In the genomic region with DNA sequence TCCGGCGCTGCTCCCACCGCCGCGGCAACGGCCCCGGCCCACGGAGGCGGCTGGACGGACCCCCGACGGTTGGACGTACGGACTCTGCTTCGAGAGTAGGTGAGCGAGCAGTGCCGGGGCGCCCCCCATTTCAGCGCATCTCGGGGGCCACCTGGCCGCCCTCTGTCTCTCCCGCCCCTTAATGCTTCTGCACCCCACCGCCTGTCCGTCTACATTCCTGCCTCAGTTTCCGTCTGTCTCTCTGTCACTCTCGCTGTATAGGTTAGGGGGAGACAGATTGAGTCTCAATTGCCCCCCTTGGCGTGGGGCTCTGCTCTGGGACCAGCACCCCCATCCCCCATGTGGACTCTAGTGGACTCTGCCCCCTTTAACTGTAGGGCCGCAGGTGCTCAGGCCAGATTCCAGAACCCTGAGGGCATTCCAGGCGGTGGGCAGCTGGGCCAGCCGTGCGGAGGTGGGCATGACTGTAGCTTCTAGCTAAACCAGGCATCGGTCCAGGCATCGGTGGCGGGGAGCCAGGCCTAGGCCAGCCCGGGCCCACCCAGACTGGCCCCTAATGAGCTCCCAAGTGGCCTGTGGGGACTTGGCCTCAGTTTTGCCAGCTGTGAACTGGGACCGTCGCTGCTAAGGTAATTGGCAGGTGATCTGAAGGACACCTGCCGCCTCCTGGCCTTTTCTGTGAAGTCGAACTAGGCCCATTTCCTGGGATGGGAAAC, we compare ENCODE assay signal across 8 cellular contexts. TPM values are rescaled to one million over a fixed set of nuclear protein-coding genes. Genes with fewer than 3 reads are reported as not detected.
A peak's percentile ranks its signal among the peaks of the same experiment; 100 is the strongest.
DNase-seq lines count a peak whose midpoint lies in the region; ATAC-seq, FAIRE-seq and TF ChIP-seq lines count a peak whose summit lies in the region.

No MANE protein-coding gene starts in this region.

- intact Hi-C loops in pancreas (cut with DNase I), result no loop called here

- no peak for DNase-seq in GM12864 (ENCODE audit: low read depth)
- DNase-seq in SK-N-MC (ENCODE audit: low read depth, low spot score), result no peak
- DNase-seq in fibroblast of lung (ENCODE audit: low read depth in 2 of 2), result no peak
- DNase-seq in pancreas, result peak in 4 of 6 donors; percentile 53 to 84 (median 65)
- DNase-seq in stimulated activated CD4-positive, alpha-beta T cell treated with anti-CD3 and anti-CD28 coated beads, Interleukin-4, amount 100 ng/mL, for 24 hours, result no peak
- no peak for DNase-seq in DMS153 (lab: John Stamatoyannopoulos, UW)

- no peak for FAIRE-seq in pancreas (lab: Jason Lieb, UNC)

- H3K27ac ChIP-seq in SK-N-MC, result no peak overlapping the region
- H3K27ac ChIP-seq in fibroblast of lung (ENCODE audit: insufficient read depth, low read length), result peak overlapping the region; percentile 47
- H3K27ac ChIP-seq in pancreas, result no peak overlapping the region

- H3K36me3 ChIP-seq in SK-N-MC (ENCODE audit: insufficient read depth, low read length) (no peaks in the 10 kb centered on the region), fibroblast of lung (ENCODE audit: control insufficient read depth, insufficient read depth, low read length) (no peaks in the 10 kb centered on the region), pancreas (no peaks in the 10 kb centered on the region)

- H4K20me1 ChIP-seq in fibroblast of lung (ENCODE audit: control insufficient read depth, extremely low read depth, insufficient read depth, low read length), result no peaks in the 10 kb centered on the region

- ATAC-seq in HG02678 (IDR thresholded peaks at IDR 0.05; ENCODE audit: unreplicated experiment) (peak; percentile 6), pancreas (no peak), HG02571 (IDR thresholded peaks at IDR 0.05; ENCODE audit: unreplicated experiment) (no peak)

- H3K4me3 ChIP-seq in GM12864 (ENCODE audit: low read depth, low read length) (peak overlapping the region; percentile 96), SK-N-MC (peak overlapping the region; percentile 98), fibroblast of lung (replicated peaks in 1 of 4; ENCODE audit: control extremely low read depth in 1 of 4, insufficient read depth in 1 of 4, low read depth in 3 of 4, low read length in 4 of 4) (peak overlapping the region; percentile 80 to 90 (median 82)), pancreas (peak overlapping the region; percentile 36 to 72 (median 56))

- WGBS in pancreas, 2 donors, result 9 to 13% methylated on average over 30 to 39 of the region's 39 CpGs

- TF ChIP-seq CTCF in GM12864 (IDR thresholded peaks at IDR 0.05; ENCODE audit: low read depth, low read length, missing control alignments) (no peak), fibroblast of lung (conservative IDR thresholded peaks at IDR 0.05 in 1 of 2, IDR thresholded peaks at IDR 0.05 in 1 of 2; ENCODE audit: low read depth in 1 of 2, low read length in 2 of 2) (no peak), pancreas (IDR thresholded peaks at IDR 0.05) (no peak)

- H3K79me2 ChIP-seq in fibroblast of lung (ENCODE audit: control insufficient read depth, insufficient read depth, low read length), result peaks cover 3% of the 10 kb centered on the region

- H3K9me3 ChIP-seq in SK-N-MC (ENCODE audit: low read depth, low read length), result no peaks in the 10 kb centered on the region
- no peaks in the 10 kb centered on the region for H3K9me3 ChIP-seq in fibroblast of lung (ENCODE audit: control insufficient read depth, insufficient read depth, low read depth, low read length)
- no peaks in the 10 kb centered on the region for H3K9me3 ChIP-seq in pancreas

- H3K4me1 ChIP-seq in fibroblast of lung (ENCODE audit: control insufficient read depth, extremely low read depth, insufficient read depth, low read length) (peaks cover 17% of the 10 kb centered on the region), pancreas (peaks cover 0 to 6% (median 0%) of the 10 kb centered on the region in 3 donors)

- H3K4me2 ChIP-seq in fibroblast of lung (ENCODE audit: extremely low read depth, insufficient read depth, low read length), result peak overlapping the region; percentile 100

- H2AFZ ChIP-seq in fibroblast of lung (ENCODE audit: low read length), result peak overlapping the region; percentile 82

- H3K9ac ChIP-seq in SK-N-MC (ENCODE audit: insufficient read length) (peak overlapping the region; percentile 86), fibroblast of lung (ENCODE audit: insufficient read depth, low read length) (peak overlapping the region; percentile 59)

- H3K27me3 ChIP-seq in fibroblast of lung (ENCODE audit: control insufficient read depth, insufficient read depth, low read length) (no peaks in the 10 kb centered on the region), pancreas (no peaks in the 10 kb centered on the region)

RNA-seq across cellular contexts. Expression of a gene that starts 0.4 kb away (rescaled TPM):
- total RNA-seq in fibroblast of lung (1.5 and 4.0 TPM in 2 replicates), pancreas (1 to 10 TPM; 1.2 to 3.3 (median 1.6) TPM)
- polyA plus RNA-seq in fibroblast of lung (2.3 and 3.0 TPM in 2 replicates), pancreas (1 to 10 TPM; 3.5 to 3.6 TPM)
- polyA plus RNA-seq in fibroblast of lung (2012), result 3.2 and 4.4 TPM in 2 replicates
- 3.5 and 4.9 TPM in 2 replicates for polyA minus RNA-seq in fibroblast of lung (ENCODE audit: low replicate concordance)

RNA-seq across cellular contexts. Expression of a gene that starts 30.5 kb away (rescaled TPM):
- 140 and 181 TPM in 2 replicates for total RNA-seq in fibroblast of lung
- 167 and 190 TPM in 2 replicates for polyA plus RNA-seq in fibroblast of lung
- 303 and 376 TPM in 2 replicates for polyA plus RNA-seq in fibroblast of lung (2012)
- polyA minus RNA-seq in fibroblast of lung (ENCODE audit: low replicate concordance), result 108 and 137 TPM in 2 replicates
- total RNA-seq in pancreas, result 100 to 1,000 TPM in 1 of 6 donors, 10 to 100 TPM in 5; 56.7 to 102 (median 66.4) TPM
- 10 to 100 TPM; 50.3 to 80.6 TPM for polyA plus RNA-seq in pancreas

Comparison
In these comparisons a context has a peak if more than half of its experiments do, and no peak if none do; other contexts are left out.
1. DNase-seq: peak in pancreas (4 of 6); none in GM12864 (single experiment), SK-N-MC (single experiment), fibroblast of lung (0 of 2), stimulated activated CD4-positive, alpha-beta T cell treated with anti-CD3 and anti-CD28 coated beads, Interleukin-4, amount 100 ng/mL, for 24 hours (single experiment) and DMS153 (single experiment).
2. Peak in every context shown above with its lines, with median percentiles within 50 percentile points of each other: H3K4me3 ChIP-seq.